ENCODE assay signal across 18 cellular contexts in genomic region chr5:172183881-172184280, GRCh38. TPM values are rescaled to one million over a fixed set of nuclear protein-coding genes. Genes with fewer than 3 reads are reported as not detected.
DNase-seq lines count a peak whose midpoint lies in the region; ATAC-seq and TF ChIP-seq lines count a peak whose summit lies in the region.
"Had no signal": no experiment of that assay in that cellular context is flagged by ENCODE, and none has a peak within 500 bp of the region (broad histone marks: within the 10 kb centered on the region; RNA-seq: fewer than 3 reads in every experiment).

No MANE protein-coding gene starts in this region.

- no peaks in the 10 kb centered on the region for H3K27me3 ChIP-seq in BLaER1
- H3K27me3 ChIP-seq in CD8-positive, alpha-beta memory T cell (ENCODE audit: insufficient read depth, low read length, poor library complexity, severe bottlenecking), result no peaks in the 10 kb centered on the region
- H3K27me3 ChIP-seq: BE2C, tibial artery had no signal

- no peak for DNase-seq in CD8-positive, alpha-beta memory T cell
- DNase-seq in natural killer cell (no peak), omental fat pad (ENCODE audit: low spot score) (no peak), NCI-H146 treated with DMSO at 0.1 percent for 48 hours (lab: John Stamatoyannopoulos, UW; ENCODE audit: unreplicated experiment) (no peak)
- DNase-seq: activated naive CD4-positive, alpha-beta T cell; BE2C; caudate nucleus; foreskin melanocyte; MV-4-11; NCI-H2171 treated with DMSO at 0.1 percent for 48 hours; tibial artery had no signal

- peaks cover 73% of the 10 kb centered on the region for H3K4me1 ChIP-seq in BLaER1
- peaks cover 66% of the 10 kb centered on the region for H3K4me1 ChIP-seq in CD8-positive, alpha-beta memory T cell (ENCODE audit: insufficient read depth, low read length)
- H3K4me1 ChIP-seq: BE2C, prostate gland had no signal

- peaks cover 14% of the 10 kb centered on the region; the same call in 1 of the 2 replicates for H4K20me1 ChIP-seq in BLaER1

- H3K4me3 Mint-ChIP-seq in CD8-positive, alpha-beta memory T cell, result peak overlapping the region; percentile 97 to 100 (median 100)
- H3K4me3 Mint-ChIP-seq in activated T-helper 17 cell treated with anti-CD3 and anti-CD28 coated beads, Interleukin-2, amount 50 U/mL, for 72 hours, result peak overlapping the region; percentile 97
- peak overlapping the region; percentile 98 for H3K4me3 Mint-ChIP-seq in natural killer cell

- H3K4me2 ChIP-seq in BLaER1, result peak overlapping the region; percentile 95

- no peaks in the 10 kb centered on the region for H3K9me3 ChIP-seq in BLaER1
- H3K9me3 ChIP-seq in CD8-positive, alpha-beta memory T cell (ENCODE audit: low read length), result no peaks in the 10 kb centered on the region
- H3K9me3 ChIP-seq: BE2C, prostate gland, tibial artery had no signal

- peaks cover 51 to 67% (median 66%) of the 10 kb centered on the region in 3 donors for H3K4me1 Mint-ChIP-seq in CD8-positive, alpha-beta memory T cell
- peaks cover 38% of the 10 kb centered on the region for H3K4me1 Mint-ChIP-seq in activated T-helper 17 cell treated with anti-CD3 and anti-CD28 coated beads, Interleukin-2, amount 50 U/mL, for 72 hours
- peaks cover 63 to 64% of the 10 kb centered on the region in 2 donors for H3K4me1 Mint-ChIP-seq in natural killer cell

- intact Hi-C loops in natural killer cell (cut with micrococcal nuclease), result loop anchor here (2.0 to 10.0 kb wide), 2 partner anchors 35 to 101 kb away; partner anchors contain the start of gene UBTD2

- peaks cover 0 to 3% of the 10 kb centered on the region in 2 donors for H3K27me3 Mint-ChIP-seq in CD8-positive, alpha-beta memory T cell
- H3K27me3 Mint-ChIP-seq in activated T-helper 17 cell treated with anti-CD3 and anti-CD28 coated beads, Interleukin-2, amount 50 U/mL, for 72 hours, result no peaks in the 10 kb centered on the region
- no peaks in the 10 kb centered on the region for H3K27me3 Mint-ChIP-seq in natural killer cell (ENCODE audit: low read depth in 2 of 2)

- peaks cover 11 to 60% (median 17%) of the 10 kb centered on the region in 3 donors for H3K36me3 Mint-ChIP-seq in CD8-positive, alpha-beta memory T cell
- peaks cover 77% of the 10 kb centered on the region for H3K36me3 Mint-ChIP-seq in activated T-helper 17 cell treated with anti-CD3 and anti-CD28 coated beads, Interleukin-2, amount 50 U/mL, for 72 hours (ENCODE audit: low read depth)
- H3K36me3 Mint-ChIP-seq in natural killer cell, result no peaks in the 10 kb centered on the region

- H3K9me3 Mint-ChIP-seq in CD8-positive, alpha-beta memory T cell, result no peaks in the 10 kb centered on the region
- no peaks in the 10 kb centered on the region for H3K9me3 Mint-ChIP-seq in activated T-helper 17 cell treated with anti-CD3 and anti-CD28 coated beads, Interleukin-2, amount 50 U/mL, for 72 hours
- no peaks in the 10 kb centered on the region for H3K9me3 Mint-ChIP-seq in natural killer cell

- peak overlapping the region; percentile 87 for H3K9ac ChIP-seq in BLaER1

- H3K36me3 ChIP-seq in BLaER1, result peaks cover 19% of the 10 kb centered on the region
- H3K36me3 ChIP-seq in CD8-positive, alpha-beta memory T cell (ENCODE audit: insufficient read depth, low read length), result no peaks in the 10 kb centered on the region
- H3K36me3 ChIP-seq: BE2C, prostate gland, tibial artery had no signal

- peak overlapping the region; percentile 89 for H3K27ac ChIP-seq in BLaER1
- peak overlapping the region; percentile 91 for H3K27ac ChIP-seq in CD8-positive, alpha-beta memory T cell (ENCODE audit: low read depth, low read length)
- H3K27ac ChIP-seq: prostate gland, SK-N-MC, tibial artery had no signal

- TF ChIP-seq CTCF in natural killer cell (IDR thresholded peaks at IDR 0.05) (no peak), omental fat pad (IDR thresholded peaks at IDR 0.05) (no peak)

- POLR2A ChIA-PET in CD8-positive, alpha-beta memory T cell (lab: Charles Lee), result interaction anchor here (1.8 to 8.5 kb wide), 2 partner anchors 11 to 70 kb away, joined by 6 to 246 read pairs; no protein-coding TSS in a partner anchor

- no peak overlapping the region for H3K4me3 ChIP-seq in BLaER1
- H3K4me3 ChIP-seq in CD8-positive, alpha-beta memory T cell (ENCODE audit: low read length), result peak overlapping the region; percentile 24
- H3K4me3 ChIP-seq: prostate gland, SK-N-MC, tibial artery had no signal

- no peak for ATAC-seq in activated T-helper 17 cell treated with anti-CD3 and anti-CD28 coated beads, Interleukin-2, amount 50 U/mL, for 72 hours (replicated peaks)
- no peak for ATAC-seq in natural killer cell
- no peak for ATAC-seq in omental fat pad (ENCODE audit: low FRiP score)
- ATAC-seq in HG02759 (IDR thresholded peaks at IDR 0.05; ENCODE audit: unreplicated experiment), result no peak
- ATAC-seq: activated CD4-positive, CD25-positive, alpha-beta regulatory T cell treated with anti-CD3 and anti-CD28 coated beads, Interleukin-2, amount 50 U/mL, for 24 hours had no signal

- H3K27ac Mint-ChIP-seq in CD8-positive, alpha-beta memory T cell, result peak overlapping the region; percentile 98 to 100 (median 100)
- H3K27ac Mint-ChIP-seq in activated T-helper 17 cell treated with anti-CD3 and anti-CD28 coated beads, Interleukin-2, amount 50 U/mL, for 72 hours, result peak overlapping the region; percentile 97
- peak overlapping the region; percentile 97 to 98 for H3K27ac Mint-ChIP-seq in natural killer cell

- CTCF ChIA-PET in CD8-positive, alpha-beta memory T cell (lab: Charles Lee), result interaction anchor here (0.9 to 10.2 kb wide), 5 partner anchors 10 to 76 kb away, joined by 3 to 340 read pairs (median 4); no protein-coding TSS in a partner anchor

RNA-seq across cellular contexts. Expression of gene STK10, which starts 4.1 kb away (rescaled TPM):
- total RNA-seq in CD8-positive, alpha-beta memory T cell, result 100 to 1,000 TPM; 113 to 118 TPM
- 170 TPM for polyA plus RNA-seq in CD8-positive, alpha-beta memory T cell
- total RNA-seq in activated T-helper 17 cell treated with anti-CD3 and anti-CD28 coated beads, Interleukin-2, amount 50 U/mL, for 72 hours, result 100 to 1,000 TPM; 140 to 158 TPM
- total RNA-seq in natural killer cell (100 to 1,000 TPM; 705 to 879 (median 783) TPM), omental fat pad (100 to 1,000 TPM in 1 of 4 donors, 10 to 100 TPM in 3; 26.4 to 110 (median 52.4) TPM)

RNA-seq across cellular contexts. Expression of gene EFCAB9, which starts 10.1 kb away (rescaled TPM):
- not detected for total RNA-seq in CD8-positive, alpha-beta memory T cell
- not detected for polyA plus RNA-seq in CD8-positive, alpha-beta memory T cell
- not detected for total RNA-seq in activated T-helper 17 cell treated with anti-CD3 and anti-CD28 coated beads, Interleukin-2, amount 50 U/mL, for 72 hours
- total RNA-seq in natural killer cell (not detected), omental fat pad (not detected)
- total RNA-seq: mucosa of gallbladder, prostate gland had no signal

Comparison
In these comparisons a context has a peak if more than half of its experiments do, and no peak if none do; other contexts are left out.
1. RNA of gene STK10, which starts 4.1 kb away (total RNA-seq): 705 to 879 TPM in natural killer cell; 140 to 158 TPM in activated T-helper 17 cell treated with anti-CD3 and anti-CD28 coated beads, Interleukin-2, amount 50 U/mL, for 72 hours, 113 to 118 TPM in CD8-positive, alpha-beta memory T cell and 26.4 to 110 TPM in omental fat pad; every median in the first group is over 4 times any median in the second.
2. Peak in every context shown above with its lines, with median percentiles within 50 percentile points of each other: H3K27ac Mint-ChIP-seq and H3K4me3 Mint-ChIP-seq.